Comparison of ENCODE assay signal across 8 cellular contexts in the genomic region with DNA sequence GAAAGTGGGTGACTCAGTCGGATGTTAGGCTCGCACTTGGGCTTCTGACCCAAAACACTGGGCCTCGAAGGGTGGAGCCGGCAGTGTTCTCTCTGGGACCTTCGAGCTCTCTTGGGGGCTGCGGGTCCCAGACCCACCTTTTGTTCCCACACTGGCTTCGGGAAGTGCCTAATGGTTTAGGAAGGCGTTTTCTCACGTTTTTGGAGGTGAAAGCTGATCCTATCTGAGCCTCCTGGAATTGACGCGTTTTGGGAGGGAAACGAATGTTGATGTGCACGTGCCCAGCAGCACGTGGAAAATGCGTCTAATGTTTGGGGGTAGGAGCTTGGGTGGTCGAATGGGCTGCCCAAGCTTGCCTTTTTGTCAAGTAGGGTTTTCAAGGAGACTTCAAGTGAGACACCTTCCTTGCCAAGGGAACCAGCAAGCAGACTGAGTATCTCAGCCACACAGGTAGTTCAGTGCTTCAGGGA.
DNase-seq lines count a peak whose midpoint lies in the region; ATAC-seq and TF ChIP-seq lines count a peak whose summit lies in the region.

No MANE protein-coding gene starts in this region.

- H3K4me3 ChIP-seq in WERI-Rb-1 (ENCODE audit: low read depth, low read length) (peak overlapping the region; percentile 97), skin epidermis (peak overlapping the region; percentile 59 to 100 (median 96))

- H3K9me3 ChIP-seq in WERI-Rb-1 (ENCODE audit: severe bottlenecking), result no peaks in the 10 kb centered on the region

- H3K4me1 Mint-ChIP-seq in activated T-cell treated with anti-CD3 and anti-CD28 coated beads, Interleukin-2, amount 50 U/mL, for 24 hours (ENCODE audit: low read depth), result peaks cover 50% of the 10 kb centered on the region

- no peak for DNase-seq in activated T-cell treated with anti-CD3 and anti-CD28 coated beads, Interleukin-2, amount 50 U/mL, for 24 hours
- DNase-seq in activated T-cell treated with anti-CD3 and anti-CD28 coated beads, Interleukin-2, amount 50 U/mL, for 1 hour, result no peak
- DNase-seq in WERI-Rb-1, result no peak
- DNase-seq in glomerular visceral epithelial cell (ENCODE audit: extremely low spot score), result peak; percentile 84
- DNase-seq in GM03348 (ENCODE audit: low spot score), result no peak

- H3K27ac ChIP-seq in WERI-Rb-1, result peak overlapping the region; percentile 70
- H3K27ac ChIP-seq in skin epidermis, result peak overlapping the region; percentile 84 to 99 (median 95)

- H3K36me3 ChIP-seq in WERI-Rb-1, result peaks cover 73% of the 10 kb centered on the region

- no peak for TF ChIP-seq CTCF in WERI-Rb-1 (IDR thresholded peaks at IDR 0.05; ENCODE audit: low read depth, low read length)

- H3K36me3 Mint-ChIP-seq in activated T-cell treated with anti-CD3 and anti-CD28 coated beads, Interleukin-2, amount 50 U/mL, for 24 hours (ENCODE audit: low read depth), result peaks cover 82% of the 10 kb centered on the region

- no peaks in the 10 kb centered on the region for H3K27me3 ChIP-seq in WERI-Rb-1 (ENCODE audit: insufficient read depth, low read depth, severe bottlenecking)

- peak overlapping the region; percentile 92 for H3K27ac Mint-ChIP-seq in activated T-cell treated with anti-CD3 and anti-CD28 coated beads, Interleukin-2, amount 50 U/mL, for 24 hours

- no peaks in the 10 kb centered on the region for H3K9me3 Mint-ChIP-seq in activated T-cell treated with anti-CD3 and anti-CD28 coated beads, Interleukin-2, amount 50 U/mL, for 24 hours

- no peak for ATAC-seq in HG03571 (IDR thresholded peaks at IDR 0.05; ENCODE audit: unreplicated experiment)
- no peak for ATAC-seq in HG03025 (IDR thresholded peaks at IDR 0.05; ENCODE audit: low FRiP score, unreplicated experiment)

- peak overlapping the region; percentile 93 for H3K4me3 Mint-ChIP-seq in activated T-cell treated with anti-CD3 and anti-CD28 coated beads, Interleukin-2, amount 50 U/mL, for 24 hours

- no peaks in the 10 kb centered on the region for H3K27me3 Mint-ChIP-seq in activated T-cell treated with anti-CD3 and anti-CD28 coated beads, Interleukin-2, amount 50 U/mL, for 24 hours
